ENCODE assay signal across 18 cellular contexts in the genomic region with DNA sequence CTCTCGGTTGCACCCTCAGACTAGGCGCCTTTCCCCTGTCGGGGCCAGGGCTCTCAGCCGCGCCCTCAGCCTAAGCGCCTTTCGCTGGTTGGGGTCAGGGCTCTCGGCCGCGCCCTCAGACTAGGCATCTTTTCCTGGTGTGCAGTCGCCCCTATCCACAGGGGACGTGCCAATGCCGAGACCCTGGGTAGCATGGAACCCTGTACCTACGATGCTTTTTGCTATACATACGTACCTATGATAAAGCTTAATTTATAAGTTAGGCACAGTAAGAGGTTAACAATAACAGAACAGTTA.
"Had no signal": no experiment of that assay in that cellular context is flagged by ENCODE, and none has a peak within 500 bp of the region (broad histone marks: within the 10 kb centered on the region; RNA-seq: fewer than 3 reads in every experiment).

No MANE protein-coding gene starts in this region.

- H3K4me3 Mint-ChIP-seq: activated CD4-positive, alpha-beta memory T cell treated with anti-CD3 and anti-CD28 coated beads, Interleukin-2, amount 10 ng/mL, durations not matched to agents 7 days and 5 days; activated naive CD8-positive, alpha-beta T cell; neural progenitor cell; stimulated activated memory B cell treated with anti-CD40 and anti-IgM and Interleukin-4, amounts not matched to agents 10 μg/mL and 1 μg/mL and 100 μg/mL, for 72 hours; T-helper 1 cell treated with Interleukin-12 subunit alpha and Interleukin-12 subunit beta and Interleukin-4 antibody, amounts not matched to agents 30 μg/mL and 1 μg/mL, for 36 hours had no signal

- H3K4me3 ChIP-seq: neural progenitor cell, pancreas, right atrium auricular region, smooth muscle cell, upper lobe of left lung had no signal

- ATAC-seq: esophagus mucosa; SK-N-SH treated with all-trans-retinoic acid at 6 μM for 48 hours; stimulated activated memory B cell treated with anti-CD40 and anti-IgM and Interleukin-4, amounts not matched to agents 10 μg/mL and 1 μg/mL and 100 μg/mL, for 72 hours had no signal

- H3K9me3 Mint-ChIP-seq: activated CD4-positive, alpha-beta memory T cell treated with anti-CD3 and anti-CD28 coated beads, Interleukin-2, amount 10 ng/mL, durations not matched to agents 7 days and 5 days; activated T-helper 2 cell treated with anti-CD3 and anti-CD28 coated beads, Interferon-gamma antibody, Interleukin-2, Interleukin-4, amounts not matched to agents 10 μg/mL and 5 μg/mL and 100 μg/mL, durations not matched to agents 14 hours and 24 hours and 36 hours; neural progenitor cell; T-helper 1 cell treated with Interleukin-12 subunit alpha and Interleukin-12 subunit beta and Interleukin-4 antibody, amounts not matched to agents 30 μg/mL and 1 μg/mL, for 36 hours had no signal

- H3K27ac ChIP-seq: brain microvascular endothelial cell, neural progenitor cell, pancreas, right atrium auricular region, upper lobe of left lung had no signal

- H3K36me3 ChIP-seq: neural progenitor cell had no signal

- H3K27me3 Mint-ChIP-seq: activated CD4-positive, alpha-beta memory T cell treated with anti-CD3 and anti-CD28 coated beads, Interleukin-2, amount 10 ng/mL, durations not matched to agents 7 days and 5 days; activated naive CD8-positive, alpha-beta T cell; stimulated activated memory B cell treated with anti-CD40 and anti-IgM and Interleukin-4, amounts not matched to agents 10 μg/mL and 1 μg/mL and 100 μg/mL, for 72 hours had no signal

- DNase-seq: activated CD4-positive, alpha-beta memory T cell treated with anti-CD3 and anti-CD28 coated beads, Interleukin-2, amount 10 ng/mL, durations not matched to agents 7 days and 5 days; activated CD4-positive, CD25-positive, alpha-beta regulatory T cell; brain microvascular endothelial cell; cerebellar nuclear complex; dermis blood vessel endothelial cell; mesenchymal stem cell; SHP77 had no signal

- H3K9ac ChIP-seq: neural progenitor cell had no signal

- H3K9me3 ChIP-seq: pancreas, right atrium auricular region, upper lobe of left lung had no signal

- H3K27me3 ChIP-seq: brain microvascular endothelial cell, neural progenitor cell, pancreas, right atrium auricular region, upper lobe of left lung had no signal

- H3K27ac Mint-ChIP-seq: activated naive CD8-positive, alpha-beta T cell; neural progenitor cell; stimulated activated memory B cell treated with anti-CD40 and anti-IgM and Interleukin-4, amounts not matched to agents 10 μg/mL and 1 μg/mL and 100 μg/mL, for 72 hours had no signal
